Comparison of ENCODE assay signal across 19 cellular contexts in the genomic region with DNA sequence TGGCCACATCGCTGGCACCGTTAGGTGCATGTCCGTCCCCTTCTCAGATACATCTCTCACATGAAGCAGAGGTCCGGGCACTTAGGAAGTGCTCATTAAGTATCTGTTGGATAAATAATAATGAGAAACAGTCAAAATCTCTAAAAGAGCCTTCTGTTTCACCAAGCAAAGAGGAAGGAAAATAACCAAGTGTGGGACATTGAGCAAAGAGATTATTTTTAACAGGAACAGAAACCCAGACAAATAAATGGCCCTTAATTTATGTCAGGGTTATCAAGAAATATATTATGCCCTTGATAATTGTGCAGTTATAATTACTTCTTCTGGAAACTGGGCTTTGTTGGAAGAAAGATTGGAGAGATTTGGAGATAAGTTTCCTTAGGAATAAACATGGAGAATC.
"Had no signal": no experiment of that assay in that cellular context is flagged by ENCODE, and none has a peak within 500 bp of the region (broad histone marks: within the 10 kb centered on the region; RNA-seq: fewer than 3 reads in every experiment).

No MANE protein-coding gene starts in this region.

- ATAC-seq: activated CD8-positive, alpha-beta memory T cell treated with anti-CD3 and anti-CD28 coated beads, Interleukin-2, amount 10 ng/mL, durations not matched to agents 7 days and 5 days had no signal

- H3K4me1 Mint-ChIP-seq: activated CD4-positive, alpha-beta T cell treated with anti-CD3 and anti-CD28 coated beads, Interleukin-2, amount 10 ng/mL, durations not matched to agents 7 days and 5 days; activated naive CD4-positive, alpha-beta T cell treated with anti-CD3 and anti-CD28 coated beads, Interleukin-2, amount 50 U/mL, for 24 hours had no signal

- H3K36me3 Mint-ChIP-seq: activated CD8-positive, alpha-beta memory T cell treated with anti-CD3 and anti-CD28 coated beads, Interleukin-2, amount 10 ng/mL, durations not matched to agents 7 days and 5 days; activated naive CD4-positive, alpha-beta T cell treated with anti-CD3 and anti-CD28 coated beads, Interleukin-2, amount 50 U/mL, for 24 hours; naive thymus-derived CD8-positive, alpha-beta T cell had no signal

- H3K27me3 ChIP-seq: body of pancreas, cardiac muscle cell, suprapubic skin, transverse colon had no signal

- H3K36me3 ChIP-seq: cardiac muscle cell, lower lobe of right lung, suprapubic skin, transverse colon had no signal

- DNase-seq: activated CD4-positive, alpha-beta T cell treated with anti-CD3 and anti-CD28 coated beads, Interleukin-2, amount 10 ng/mL, durations not matched to agents 7 days and 5 days; activated CD4-positive, CD25-positive, alpha-beta regulatory T cell; activated CD8-positive, alpha-beta memory T cell treated with anti-CD3 and anti-CD28 coated beads, Interleukin-2, amount 10 ng/mL, durations not matched to agents 7 days and 5 days; activated CD8-positive, alpha-beta T cell treated with anti-CD3 and anti-CD28 coated beads for 36 hours; activated gamma-delta T cell; activated T-cell treated with anti-CD3 and anti-CD28 coated beads for 4 hours; body of pancreas; cortex of kidney; lower lobe of right lung; stimulated activated CD4-positive, alpha-beta T cell treated with anti-CD3 and anti-CD28 coated beads, Interleukin-12 subunit alpha, Interleukin-12 subunit beta, amount 100 ng/mL, for 4 hours; stimulated activated CD4-positive, alpha-beta T cell treated with anti-CD3 and anti-CD28 coated beads, Interleukin-4, amount 100 ng/mL, for 4 hours; transverse colon had no signal

- H3K4me3 ChIP-seq: body of pancreas, cardiac muscle cell, lower lobe of right lung, suprapubic skin, transverse colon had no signal

- H3K27ac Mint-ChIP-seq: activated CD4-positive, alpha-beta T cell treated with anti-CD3 and anti-CD28 coated beads, Interleukin-2, amount 10 ng/mL, durations not matched to agents 7 days and 5 days; activated CD8-positive, alpha-beta memory T cell treated with anti-CD3 and anti-CD28 coated beads, Interleukin-2, amount 10 ng/mL, durations not matched to agents 7 days and 5 days; activated CD8-positive, alpha-beta T cell treated with anti-CD3 and anti-CD28 coated beads for 36 hours; activated naive CD4-positive, alpha-beta T cell treated with anti-CD3 and anti-CD28 coated beads, Interleukin-2, amount 50 U/mL, for 24 hours; activated T-helper 1 cell treated with anti-CD3 and anti-CD28 coated beads, Interleukin-12 subunit alpha, Interleukin-12 subunit beta, Interleukin-2, Interleukin-4 antibody, amounts not matched to agents 30 ng/mL and 10 ng/mL and 1 ng/mL, durations not matched to agents 14 hours and 24 hours and 36 hours; naive thymus-derived CD8-positive, alpha-beta T cell; stimulated activated naive CD8-positive, alpha-beta T cell treated with anti-CD3 and anti-CD28 coated beads, Interleukin-15, Interleukin-2, amounts not matched to agents 100 ng/mL and 50 ng/mL, for 24 hours; T-helper 1 cell treated with Interleukin-12 subunit alpha and Interleukin-12 subunit beta and Interleukin-4 antibody, amounts not matched to agents 30 μg/mL and 1 μg/mL, for 36 hours had no signal

- H3K4me3 Mint-ChIP-seq: activated CD4-positive, alpha-beta T cell treated with anti-CD3 and anti-CD28 coated beads, Interleukin-2, amount 10 ng/mL, durations not matched to agents 7 days and 5 days; activated CD8-positive, alpha-beta memory T cell treated with anti-CD3 and anti-CD28 coated beads, Interleukin-2, amount 10 ng/mL, durations not matched to agents 7 days and 5 days; activated CD8-positive, alpha-beta T cell treated with anti-CD3 and anti-CD28 coated beads for 36 hours; activated naive CD4-positive, alpha-beta T cell treated with anti-CD3 and anti-CD28 coated beads, Interleukin-2, amount 50 U/mL, for 24 hours; activated T-helper 1 cell treated with anti-CD3 and anti-CD28 coated beads, Interleukin-12 subunit alpha, Interleukin-12 subunit beta, Interleukin-2, Interleukin-4 antibody, amounts not matched to agents 30 ng/mL and 10 ng/mL and 1 ng/mL, durations not matched to agents 14 hours and 24 hours and 36 hours; naive thymus-derived CD8-positive, alpha-beta T cell; stimulated activated naive CD8-positive, alpha-beta T cell treated with anti-CD3 and anti-CD28 coated beads, Interleukin-15, Interleukin-2, amounts not matched to agents 100 ng/mL and 50 ng/mL, for 24 hours; T-helper 1 cell treated with Interleukin-12 subunit alpha and Interleukin-12 subunit beta and Interleukin-4 antibody, amounts not matched to agents 30 μg/mL and 1 μg/mL, for 36 hours had no signal

- H3K9me3 Mint-ChIP-seq: activated CD4-positive, alpha-beta T cell treated with anti-CD3 and anti-CD28 coated beads, Interleukin-2, amount 10 ng/mL, durations not matched to agents 7 days and 5 days; activated CD8-positive, alpha-beta T cell treated with anti-CD3 and anti-CD28 coated beads for 36 hours; activated naive CD4-positive, alpha-beta T cell treated with anti-CD3 and anti-CD28 coated beads, Interleukin-2, amount 50 U/mL, for 24 hours; activated T-helper 1 cell treated with anti-CD3 and anti-CD28 coated beads, Interleukin-12 subunit alpha, Interleukin-12 subunit beta, Interleukin-2, Interleukin-4 antibody, amounts not matched to agents 30 ng/mL and 10 ng/mL and 1 ng/mL, durations not matched to agents 14 hours and 24 hours and 36 hours; naive thymus-derived CD8-positive, alpha-beta T cell; stimulated activated naive CD8-positive, alpha-beta T cell treated with anti-CD3 and anti-CD28 coated beads, Interleukin-15, Interleukin-2, amounts not matched to agents 100 ng/mL and 50 ng/mL, for 24 hours; T-helper 1 cell treated with Interleukin-12 subunit alpha and Interleukin-12 subunit beta and Interleukin-4 antibody, amounts not matched to agents 30 μg/mL and 1 μg/mL, for 36 hours had no signal

- H3K27ac ChIP-seq: cardiac muscle cell, lower lobe of right lung, suprapubic skin had no signal

- H3K9me3 ChIP-seq: body of pancreas, lower lobe of right lung, suprapubic skin, transverse colon had no signal
